Comparison of ENCODE assay signal across 22 cellular contexts in the genomic region with DNA sequence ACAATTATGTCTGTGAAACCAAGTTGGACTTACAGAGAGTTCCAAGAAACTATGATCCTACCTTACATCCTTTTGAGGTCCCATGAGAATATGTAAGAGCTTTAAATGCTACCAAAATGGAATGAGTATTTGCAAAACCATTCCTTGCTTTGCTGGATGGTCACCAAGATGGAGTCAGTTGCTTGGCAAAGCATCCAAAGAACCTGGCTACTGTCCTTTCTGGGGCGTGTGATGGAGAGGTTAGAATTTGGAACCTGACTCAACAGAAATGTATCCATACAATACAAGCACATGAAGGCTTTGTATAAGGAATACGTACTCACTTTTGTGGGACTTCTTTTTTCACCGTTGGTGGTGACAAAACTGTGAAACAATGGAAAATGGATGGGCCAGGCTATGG.
"Had no signal": no experiment of that assay in that cellular context is flagged by ENCODE, and none has a peak within 500 bp of the region (broad histone marks: within the 10 kb centered on the region; RNA-seq: fewer than 3 reads in every experiment).

No MANE protein-coding gene starts in this region.

- H3K4me3 Mint-ChIP-seq: naive thymus-derived CD4-positive, alpha-beta T cell; stimulated activated naive CD8-positive, alpha-beta T cell treated with anti-CD3 and anti-CD28 coated beads, Interleukin-15, amount 100 ng/mL, for 72 hours had no signal

- H3K9me3 ChIP-seq: ovary, suprapubic skin, transverse colon, upper lobe of right lung, uterus had no signal

- H3K4me1 ChIP-seq: right lobe of liver, suprapubic skin, upper lobe of right lung, uterus had no signal

- H3K36me3 ChIP-seq: ovary, uterus had no signal

- H3K4me1 Mint-ChIP-seq: stimulated activated naive CD8-positive, alpha-beta T cell treated with anti-CD3 and anti-CD28 coated beads, Interleukin-15, amount 100 ng/mL, for 72 hours had no signal

- ATAC-seq: left lobe of liver; naive thymus-derived CD4-positive, alpha-beta T cell; right lobe of liver; stimulated activated naive CD8-positive, alpha-beta T cell treated with anti-CD3 and anti-CD28 coated beads, Interleukin-15, amount 100 ng/mL, for 72 hours; upper lobe of right lung had no signal

- H3K27me3 Mint-ChIP-seq: naive thymus-derived CD4-positive, alpha-beta T cell; stimulated activated naive CD8-positive, alpha-beta T cell treated with anti-CD3 and anti-CD28 coated beads, Interleukin-15, amount 100 ng/mL, for 72 hours had no signal

- H3K27ac ChIP-seq: dorsolateral prefrontal cortex, ovary, right lobe of liver, suprapubic skin, transverse colon, upper lobe of right lung, uterus had no signal

- H3K27me3 ChIP-seq: dorsolateral prefrontal cortex, ovary, right lobe of liver, suprapubic skin, transverse colon, upper lobe of right lung, uterus had no signal

- DNase-seq: dorsolateral prefrontal cortex; effector CD4-positive, alpha-beta T cell; head of caudate nucleus; kidney; mesendoderm; midbrain; naive thymus-derived CD4-positive, alpha-beta T cell; occipital lobe; ovary; right lobe of liver; stimulated activated CD4-positive, alpha-beta T cell treated with anti-CD3 and anti-CD28 coated beads, Interleukin-12 subunit alpha, Interleukin-12 subunit beta, amount 100 ng/mL, for 4 hours; stimulated activated CD4-positive, alpha-beta T cell treated with anti-CD3 and anti-CD28 coated beads, Interleukin-1b, Interleukin-23, amount 100 ng/mL, for 48 hours; stimulated activated CD4-positive, alpha-beta T cell treated with anti-CD3 and anti-CD28 coated beads, Interleukin-4, amount 100 ng/mL, for 1 hour; stimulated activated CD8-positive, alpha-beta memory T cell treated with anti-CD3 and anti-CD28 coated beads, Interleukin-4, amount 100 ng/mL, for 48 hours; stimulated activated naive CD4-positive, alpha-beta T cell; stimulated activated naive CD8-positive, alpha-beta T cell treated with anti-CD3 and anti-CD28 coated beads, Interleukin-15, amount 100 ng/mL, for 72 hours; transverse colon; upper lobe of right lung; uterus had no signal

- H3K4me3 ChIP-seq: dorsolateral prefrontal cortex, ovary, right lobe of liver, smooth muscle cell, suprapubic skin, transverse colon, upper lobe of right lung, uterus had no signal

- H3K27ac Mint-ChIP-seq: naive thymus-derived CD4-positive, alpha-beta T cell; stimulated activated naive CD8-positive, alpha-beta T cell treated with anti-CD3 and anti-CD28 coated beads, Interleukin-15, amount 100 ng/mL, for 72 hours had no signal

- H3K9me3 Mint-ChIP-seq: stimulated activated naive CD8-positive, alpha-beta T cell treated with anti-CD3 and anti-CD28 coated beads, Interleukin-15, amount 100 ng/mL, for 72 hours had no signal
